23 cellular contexts compared by ENCODE assay signal in genomic region chr13:101811881-101812280, GRCh38.
"Had no signal": no experiment of that assay in that cellular context is flagged by ENCODE, and none has a peak within 500 bp of the region (broad histone marks: within the 10 kb centered on the region; RNA-seq: fewer than 3 reads in every experiment).

No MANE protein-coding gene starts in this region.

- H3K4me1 ChIP-seq: colonic mucosa, esophagus muscularis mucosa, esophagus squamous epithelium, foreskin keratinocyte, gastrocnemius medialis, gastroesophageal sphincter, heart left ventricle, heart right ventricle had no signal

- DNase-seq: colonic mucosa; cortex of kidney; dermis blood vessel endothelial cell; dorsolateral prefrontal cortex; effector CD4-positive, alpha-beta T cell; effector CD8-positive, alpha-beta T cell; effector memory CD4-positive, alpha-beta T cell; effector memory CD8-positive, alpha-beta T cell; endodermal cell; erythroblast; esophagus squamous epithelium; foreskin fibroblast; gastrocnemius medialis; glutamatergic neuron; head of caudate nucleus; heart left ventricle; heart right ventricle had no signal

- H3K27me3 ChIP-seq: colonic mucosa, dorsolateral prefrontal cortex, esophagus muscularis mucosa, esophagus squamous epithelium, foreskin keratinocyte, gastrocnemius medialis, gastroesophageal sphincter, heart left ventricle, heart right ventricle had no signal

- ATAC-seq: effector memory CD8-positive, alpha-beta T cell; esophagus mucosa; foreskin keratinocyte; gastrocnemius medialis; gastroesophageal sphincter; heart left ventricle; heart right ventricle had no signal

- H3K36me3 ChIP-seq: colonic mucosa, esophagus muscularis mucosa, esophagus squamous epithelium, gastrocnemius medialis, gastroesophageal sphincter, heart left ventricle, heart right ventricle had no signal

- H3K27ac ChIP-seq: colonic mucosa, coronary artery, dorsolateral prefrontal cortex, epithelial cell of prostate, esophagus muscularis mucosa, esophagus squamous epithelium, foreskin keratinocyte, gastrocnemius medialis, gastroesophageal sphincter, heart left ventricle, heart right ventricle had no signal

- H3K4me3 ChIP-seq: colonic mucosa, coronary artery, dorsolateral prefrontal cortex, esophagus muscularis mucosa, esophagus squamous epithelium, gastrocnemius medialis, gastroesophageal sphincter, heart left ventricle, heart right ventricle had no signal

- H3K9me3 ChIP-seq: colonic mucosa, esophagus muscularis mucosa, esophagus squamous epithelium, gastrocnemius medialis, gastroesophageal sphincter, heart left ventricle had no signal
